Comparison of ENCODE assay signal across 8 cellular contexts in genomic region chr6:16320533-16321340, GRCh38.
A peak's percentile ranks its signal among the peaks of the same experiment; 100 is the strongest.
DNase-seq lines count a peak whose midpoint lies in the region; ATAC-seq and TF ChIP-seq lines count a peak whose summit lies in the region.

No MANE protein-coding gene starts in this region.

- peaks cover 67% of the 10 kb centered on the region for H3K4me1 Mint-ChIP-seq in central memory CD8-positive, alpha-beta T cell

- no peak for ATAC-seq in central memory CD8-positive, alpha-beta T cell (replicated peaks; ENCODE audit: extremely low read depth, poor library complexity, severe bottlenecking)
- no peak for ATAC-seq in HG03520 (IDR thresholded peaks at IDR 0.05; ENCODE audit: unreplicated experiment)
- no peak for ATAC-seq in HG03439 (IDR thresholded peaks at IDR 0.05; ENCODE audit: unreplicated experiment)

- H3K9me3 Mint-ChIP-seq in central memory CD8-positive, alpha-beta T cell = no peaks in the 10 kb centered on the region

- peak overlapping the region; percentile 91 for H3K27ac Mint-ChIP-seq in central memory CD8-positive, alpha-beta T cell (ENCODE audit: low read depth)

- H3K27me3 Mint-ChIP-seq in central memory CD8-positive, alpha-beta T cell = no peaks in the 10 kb centered on the region

- CTCF ChIA-PET in AG04449 (lab: Yijun Ruan, JAX) = interaction anchor here (1.3 to 11.5 kb wide), 4 partner anchors 12 to 770 kb away, joined by 3 to 163 read pairs (median 4); no protein-coding TSS in a partner anchor

- no peaks in the 10 kb centered on the region for H3K9me3 ChIP-seq in mucosa of stomach (ENCODE audit: control insufficient read depth, low read length)

- H3K9ac ChIP-seq in mucosa of stomach (ENCODE audit: low read length) = peak overlapping the region; percentile 20

- H3K27me3 ChIP-seq in mucosa of stomach (ENCODE audit: control insufficient read depth, insufficient read depth, low read length) = no peaks in the 10 kb centered on the region

- no peaks in the 10 kb centered on the region for H3K36me3 ChIP-seq in mucosa of stomach (ENCODE audit: control insufficient read depth, insufficient read depth, low read length)

- H3K4me3 Mint-ChIP-seq in central memory CD8-positive, alpha-beta T cell = peak overlapping the region; percentile 75

- H3K4me1 ChIP-seq in mucosa of stomach (ENCODE audit: control insufficient read depth, insufficient read depth, low read length) = peaks cover 19% of the 10 kb centered on the region

- H3K4me3 ChIP-seq in AG04449 (ENCODE audit: low read depth, low read length) (peak overlapping the region; percentile 57), mucosa of stomach (ENCODE audit: low read length) (peak overlapping the region; percentile 5)

- no peak for DNase-seq in AG04449 (ENCODE audit: low read depth, low spot score)
- DNase-seq in MV-4-11 (lab: John Stamatoyannopoulos, UW) = peak; percentile 39
- DNase-seq in central memory CD8-positive, alpha-beta T cell (ENCODE audit: low spot score in 2 of 2) = peak in 1 of 2 donors; percentile 6
- DNase-seq in activated CD4-positive, CD25-positive, alpha-beta regulatory T cell treated with anti-CD3 and anti-CD28 coated beads, Interleukin-2, amount 50 U/mL, for 72 hours = no peak
- DNase-seq in SIG-M5 (lab: John Stamatoyannopoulos, UW) = no peak

- peaks cover 23% of the 10 kb centered on the region for H3K36me3 Mint-ChIP-seq in central memory CD8-positive, alpha-beta T cell (ENCODE audit: insufficient read depth)

- POLR2A ChIA-PET in AG04449 (lab: Yijun Ruan, JAX) = interaction anchor here (0.8 to 1.3 kb wide), 3 partner anchors 16 to 129 kb away, joined by 3 to 4 read pairs (median 3); no protein-coding TSS in a partner anchor

- no peak for TF ChIP-seq CTCF in AG04449 (IDR thresholded peaks at IDR 0.05; ENCODE audit: insufficient read depth, low read length, missing control alignments)
